In genomic region chr14:104753528-104754212, GRCh38 we compare ENCODE assay signal across 8 cellular contexts. TPM values are rescaled to one million over a fixed set of nuclear protein-coding genes. Genes with fewer than 3 reads are reported as not detected.
A peak's percentile ranks its signal among the peaks of the same experiment; 100 is the strongest.
DNase-seq lines count a peak whose midpoint lies in the region; ATAC-seq lines count a peak whose summit lies in the region.

No MANE protein-coding gene starts in this region.

- CTCF ChIA-PET in activated CD4-positive, alpha-beta T cell treated with anti-CD3 and anti-CD28 coated beads for 36 hours (lab: Charles Lee): interaction anchor here (0.9 to 3.3 kb wide), 5 partner anchors 9 to 64 kb away, joined by 3 to 24 read pairs (median 5); no protein-coding TSS in a partner anchor

- H3K27me3 Mint-ChIP-seq in activated CD4-positive, alpha-beta T cell treated with anti-CD3 and anti-CD28 coated beads for 36 hours: no peaks in the 10 kb centered on the region
- H3K27me3 Mint-ChIP-seq in activated T-cell treated with anti-CD3 and anti-CD28 coated beads, Interleukin-2, amount 50 U/mL, for 72 hours (ENCODE audit: low read depth): no peaks in the 10 kb centered on the region
- H3K27me3 Mint-ChIP-seq in stimulated activated memory B cell treated with anti-CD40 and anti-IgM and Interleukin-4, amounts not matched to agents 10 μg/mL and 1 μg/mL and 100 μg/mL, for 72 hours: no peaks in the 10 kb centered on the region

- no peak for ATAC-seq in activated CD4-positive, alpha-beta T cell treated with anti-CD3 and anti-CD28 coated beads for 36 hours
- ATAC-seq in activated T-cell treated with anti-CD3 and anti-CD28 coated beads, Interleukin-2, amount 50 U/mL, for 72 hours (replicated peaks in 1 of 2): no peak
- no peak for ATAC-seq in stimulated activated memory B cell treated with anti-CD40 and anti-IgM and Interleukin-4, amounts not matched to agents 10 μg/mL and 1 μg/mL and 100 μg/mL, for 72 hours
- no peak for ATAC-seq in HG03520 (IDR thresholded peaks at IDR 0.05; ENCODE audit: unreplicated experiment)

- no peaks in the 10 kb centered on the region for H3K9me3 Mint-ChIP-seq in activated CD4-positive, alpha-beta T cell treated with anti-CD3 and anti-CD28 coated beads for 36 hours (ENCODE audit: low read depth)
- H3K9me3 Mint-ChIP-seq in activated T-cell treated with anti-CD3 and anti-CD28 coated beads, Interleukin-2, amount 50 U/mL, for 72 hours: no peaks in the 10 kb centered on the region
- no peaks in the 10 kb centered on the region for H3K9me3 Mint-ChIP-seq in stimulated activated memory B cell treated with anti-CD40 and anti-IgM and Interleukin-4, amounts not matched to agents 10 μg/mL and 1 μg/mL and 100 μg/mL, for 72 hours

- H3K4me3 ChIP-seq in iPS-11a (ENCODE audit: low read depth, low read length): peak overlapping the region; percentile 94

- DNase-seq in activated CD4-positive, alpha-beta T cell treated with anti-CD3 and anti-CD28 coated beads for 36 hours: peak; percentile 34
- no peak for DNase-seq in activated CD4-positive, alpha-beta T cell treated with anti-CD3 and anti-CD28 coated beads for 1 hour
- DNase-seq in activated T-cell treated with anti-CD3 and anti-CD28 coated beads, Interleukin-2, amount 50 U/mL, for 72 hours: peak in 1 of 2 donors; percentile 26
- no peak for DNase-seq in NCI-H446 (lab: John Stamatoyannopoulos, UW)
- DNase-seq in AML-193 (lab: John Stamatoyannopoulos, UW): no peak

- H3K27ac Mint-ChIP-seq in activated CD4-positive, alpha-beta T cell treated with anti-CD3 and anti-CD28 coated beads for 36 hours: peak overlapping the region; percentile 78
- peak overlapping the region; percentile 59 for H3K27ac Mint-ChIP-seq in activated T-cell treated with anti-CD3 and anti-CD28 coated beads, Interleukin-2, amount 50 U/mL, for 72 hours
- peak overlapping the region; percentile 72 for H3K27ac Mint-ChIP-seq in stimulated activated memory B cell treated with anti-CD40 and anti-IgM and Interleukin-4, amounts not matched to agents 10 μg/mL and 1 μg/mL and 100 μg/mL, for 72 hours

- peaks cover 22% of the 10 kb centered on the region for H3K36me3 Mint-ChIP-seq in activated CD4-positive, alpha-beta T cell treated with anti-CD3 and anti-CD28 coated beads for 36 hours (ENCODE audit: low read depth)
- H3K36me3 Mint-ChIP-seq in activated T-cell treated with anti-CD3 and anti-CD28 coated beads, Interleukin-2, amount 50 U/mL, for 72 hours (ENCODE audit: insufficient read depth in 2 of 2): peaks cover 0 to 2% of the 10 kb centered on the region in 2 donors
- H3K36me3 Mint-ChIP-seq in stimulated activated memory B cell treated with anti-CD40 and anti-IgM and Interleukin-4, amounts not matched to agents 10 μg/mL and 1 μg/mL and 100 μg/mL, for 72 hours: peaks cover 20% of the 10 kb centered on the region

- H3K4me3 Mint-ChIP-seq in activated CD4-positive, alpha-beta T cell treated with anti-CD3 and anti-CD28 coated beads for 36 hours: peak overlapping the region; percentile 84
- peak overlapping the region; percentile 91 to 96 for H3K4me3 Mint-ChIP-seq in activated T-cell treated with anti-CD3 and anti-CD28 coated beads, Interleukin-2, amount 50 U/mL, for 72 hours
- H3K4me3 Mint-ChIP-seq in stimulated activated memory B cell treated with anti-CD40 and anti-IgM and Interleukin-4, amounts not matched to agents 10 μg/mL and 1 μg/mL and 100 μg/mL, for 72 hours: peak overlapping the region; percentile 80

- intact Hi-C loops in activated CD4-positive, alpha-beta T cell treated with anti-CD3 and anti-CD28 coated beads for 36 hours (cut with DNase I, micrococcal nuclease): loop anchor here (1.0 to 5.0 kb wide), 9 partner anchors 15 to 1421 kb away; partner anchors contain the start of genes AKT1 (in 1 of the 2), BRF1 (in 1 of the 2), GPR132 (in 1 of the 2) and KLC1 (in 1 of the 2)

- H3K4me1 Mint-ChIP-seq in activated CD4-positive, alpha-beta T cell treated with anti-CD3 and anti-CD28 coated beads for 36 hours: peaks cover 33% of the 10 kb centered on the region
- peaks cover 38% of the 10 kb centered on the region for H3K4me1 Mint-ChIP-seq in activated T-cell treated with anti-CD3 and anti-CD28 coated beads, Interleukin-2, amount 50 U/mL, for 72 hours (ENCODE audit: low read depth)
- H3K4me1 Mint-ChIP-seq in stimulated activated memory B cell treated with anti-CD40 and anti-IgM and Interleukin-4, amounts not matched to agents 10 μg/mL and 1 μg/mL and 100 μg/mL, for 72 hours: peaks cover 54% of the 10 kb centered on the region

- POLR2A ChIA-PET in activated CD4-positive, alpha-beta T cell treated with anti-CD3 and anti-CD28 coated beads for 36 hours (lab: Charles Lee): interaction anchor here (0.9 to 1.7 kb wide), 4 partner anchors 15 to 267 kb away, joined by 3 to 8 read pairs (median 6); partner anchors contain the start of gene CDCA4

RNA-seq across cellular contexts. Expression of gene SIVA1, which starts 0.7 kb away (rescaled TPM):
- 10 to 100 TPM; 47.1 to 97.1 TPM for total RNA-seq in activated CD4-positive, alpha-beta T cell treated with anti-CD3 and anti-CD28 coated beads for 36 hours
- 10 to 100 TPM; 72.9 TPM for total RNA-seq in activated T-cell treated with anti-CD3 and anti-CD28 coated beads, Interleukin-2, amount 50 U/mL, for 72 hours

RNA-seq across cellular contexts. Expression of gene ADSS1, which starts 29.6 kb away (rescaled TPM):
- 1 to 10 TPM; 2.2 to 3.2 TPM for total RNA-seq in activated CD4-positive, alpha-beta T cell treated with anti-CD3 and anti-CD28 coated beads for 36 hours
- 1 to 10 TPM; 4.6 to 6.1 TPM for total RNA-seq in activated T-cell treated with anti-CD3 and anti-CD28 coated beads, Interleukin-2, amount 50 U/mL, for 72 hours

RNA-seq across cellular contexts. Expression of gene AKT1, which starts 41.9 kb away (rescaled TPM):
- total RNA-seq in activated CD4-positive, alpha-beta T cell treated with anti-CD3 and anti-CD28 coated beads for 36 hours: 100 to 1,000 TPM; 110 to 126 TPM
- total RNA-seq in activated T-cell treated with anti-CD3 and anti-CD28 coated beads, Interleukin-2, amount 50 U/mL, for 72 hours: 100 to 1,000 TPM in 1 of 2 donors, 10 to 100 TPM in 1; 98.0 to 113 TPM

RNA-seq across cellular contexts. Expression of gene ZBTB42, which starts 47.2 kb away (rescaled TPM):
- total RNA-seq in activated CD4-positive, alpha-beta T cell treated with anti-CD3 and anti-CD28 coated beads for 36 hours: 1 to 10 TPM; 1.5 to 2.0 TPM
- total RNA-seq in activated T-cell treated with anti-CD3 and anti-CD28 coated beads, Interleukin-2, amount 50 U/mL, for 72 hours: 1 to 10 TPM; 2.5 to 3.0 TPM
